In genomic region chr20:19590382-19590781, GRCh38 we compare ENCODE assay signal across 23 cellular contexts.
"Had no signal": no experiment of that assay in that cellular context is flagged by ENCODE, and none has a peak within 500 bp of the region (broad histone marks: within the 10 kb centered on the region; RNA-seq: fewer than 3 reads in every experiment).

No MANE protein-coding gene starts in this region.

- H3K27ac ChIP-seq: HL-60 had no signal

- H3K9me3 ChIP-seq: MG63 had no signal

- H3K36me3 ChIP-seq: MG63 had no signal

- FAIRE-seq: HTR-8/SVneo, RCC 7860 had no signal

- DNase-seq: IMR-90, Karpas-422, KG1, MG63, NCI-H1092 treated with DMSO at 0.1 percent for 48 hours, NCI-H1436, NCI-H187, NCI-H2029, NCI-H2081 treated with DMSO at 0.1 percent for 48 hours, NCI-H2171, NCI-H226, NCI-H446, NCI-H510A, NCI-H524 treated with DMSO at 0.1 percent for 48 hours, NCI-H69, NCI-H774, Right ventricle myocardium superior, RPMI8226, SIG-M5 had no signal

- H3K27me3 ChIP-seq: MG63 had no signal

- ATAC-seq: SK-N-SH treated with all-trans-retinoic acid at 6 μM for 48 hours had no signal

- H3K4me3 ChIP-seq: MG63 had no signal
